ENCODE assay signal across 1 cellular context in genomic region chr12:69291278-69291593, GRCh38.
TF ChIP-seq lines count a peak whose summit lies in the region.

No MANE protein-coding gene starts in this region.

TF ChIP-seq in GM23338, 12 proteins besides CTCF, POLR2A, EP300 and RAD21:
- no peak for TF ChIP-seq CREB1 (CRISPR knock-in tag; IDR thresholded peaks at IDR 0.05; ENCODE audit: low read depth)
- TF ChIP-seq EZH2phosphoT487 (IDR thresholded peaks at IDR 0.05; ENCODE audit: unreplicated experiment) = no peak
- no peak for TF ChIP-seq ETS1 (IDR thresholded peaks at IDR 0.05)
- TF ChIP-seq JUNB (IDR thresholded peaks at IDR 0.05; ENCODE audit: unreplicated experiment) = no peak
- no peak for TF ChIP-seq ZNF331 (CRISPR knock-in tag; IDR thresholded peaks at IDR 0.05; ENCODE audit: low read depth)
- TF ChIP-seq REST (IDR thresholded peaks at IDR 0.05; ENCODE audit: unreplicated experiment) = no peak
- no peak for TF ChIP-seq EZH2 (IDR thresholded peaks at IDR 0.05; ENCODE audit: low read depth, unreplicated experiment)
- no peak for TF ChIP-seq POLR2AphosphoS5 (IDR thresholded peaks at IDR 0.05; ENCODE audit: low read depth)
